19 cellular contexts compared by ENCODE assay signal in genomic region chr10:85311599-85312337, GRCh38.
"Had no signal": no experiment of that assay in that cellular context is flagged by ENCODE, and none has a peak within 500 bp of the region (broad histone marks: within the 10 kb centered on the region; RNA-seq: fewer than 3 reads in every experiment).

No MANE protein-coding gene starts in this region.

- H3K4me3 ChIP-seq: heart right ventricle, mucosa of descending colon, right atrium auricular region, sigmoid colon, skin epidermis, testis, transverse colon had no signal

- H3K27me3 ChIP-seq: heart right ventricle, neutrophil, right atrium auricular region, sigmoid colon, testis, transverse colon had no signal

- H3K27me3 Mint-ChIP-seq: naive thymus-derived CD8-positive, alpha-beta T cell; stimulated activated naive B cell treated with anti-CD40 and anti-IgM and Interleukin-4, amounts not matched to agents 10 μg/mL and 1 μg/mL and 100 μg/mL, for 72 hours; stimulated activated naive CD8-positive, alpha-beta T cell treated with anti-CD3 and anti-CD28 coated beads, Interleukin-15, amount 100 ng/mL, for 72 hours had no signal

- H3K36me3 Mint-ChIP-seq: naive thymus-derived CD8-positive, alpha-beta T cell; stimulated activated naive B cell treated with anti-CD40 and anti-IgM and Interleukin-4, amounts not matched to agents 10 μg/mL and 1 μg/mL and 100 μg/mL, for 72 hours had no signal

- ATAC-seq: esophagus mucosa; heart right ventricle; left lobe of liver; mucosa of descending colon; naive thymus-derived CD8-positive, alpha-beta T cell; stimulated activated naive B cell treated with anti-CD40 and anti-IgM and Interleukin-4, amounts not matched to agents 10 μg/mL and 1 μg/mL and 100 μg/mL, for 72 hours; stimulated activated naive CD8-positive, alpha-beta T cell treated with anti-CD3 and anti-CD28 coated beads, Interleukin-15, amount 100 ng/mL, for 72 hours had no signal

- DNase-seq: effector memory CD4-positive, alpha-beta T cell; heart right ventricle; hypothalamus; islet precursor cell; mucosa of descending colon; naive thymus-derived CD8-positive, alpha-beta T cell; posterior cingulate gyrus; sigmoid colon; stimulated activated CD4-positive, alpha-beta T cell treated with anti-CD3 and anti-CD28 coated beads, Interleukin-2, amount 100 ng/mL, for 24 hours; stimulated activated CD4-positive, alpha-beta T cell treated with anti-CD3 and anti-CD28 coated beads, Interleukin-4, amount 100 ng/mL, for 4 hours; stimulated activated naive B cell treated with anti-CD40 and anti-IgM and Interleukin-4, amounts not matched to agents 10 μg/mL and 1 μg/mL and 100 μg/mL, for 72 hours; stimulated activated naive CD8-positive, alpha-beta T cell treated with anti-CD3 and anti-CD28 coated beads, Interleukin-15, amount 100 ng/mL, for 72 hours; testis; transverse colon had no signal

- H3K9me3 ChIP-seq: heart right ventricle, mucosa of descending colon, neutrophil, right atrium auricular region, sigmoid colon, testis, transverse colon had no signal

- H3K4me1 ChIP-seq: heart right ventricle, right atrium auricular region, sigmoid colon, testis, transverse colon had no signal

- H3K4me3 Mint-ChIP-seq: naive thymus-derived CD8-positive, alpha-beta T cell; stimulated activated naive B cell treated with anti-CD40 and anti-IgM and Interleukin-4, amounts not matched to agents 10 μg/mL and 1 μg/mL and 100 μg/mL, for 72 hours; stimulated activated naive CD8-positive, alpha-beta T cell treated with anti-CD3 and anti-CD28 coated beads, Interleukin-15, amount 100 ng/mL, for 72 hours had no signal

- H3K4me1 Mint-ChIP-seq: naive thymus-derived CD8-positive, alpha-beta T cell; stimulated activated naive B cell treated with anti-CD40 and anti-IgM and Interleukin-4, amounts not matched to agents 10 μg/mL and 1 μg/mL and 100 μg/mL, for 72 hours; stimulated activated naive CD8-positive, alpha-beta T cell treated with anti-CD3 and anti-CD28 coated beads, Interleukin-15, amount 100 ng/mL, for 72 hours had no signal

- H3K27ac Mint-ChIP-seq: naive thymus-derived CD8-positive, alpha-beta T cell; stimulated activated naive B cell treated with anti-CD40 and anti-IgM and Interleukin-4, amounts not matched to agents 10 μg/mL and 1 μg/mL and 100 μg/mL, for 72 hours; stimulated activated naive CD8-positive, alpha-beta T cell treated with anti-CD3 and anti-CD28 coated beads, Interleukin-15, amount 100 ng/mL, for 72 hours had no signal

- H3K27ac ChIP-seq: heart right ventricle, neutrophil, right atrium auricular region, sigmoid colon, skin epidermis, testis, transverse colon had no signal

- H3K36me3 ChIP-seq: heart right ventricle, neutrophil, right atrium auricular region, sigmoid colon, transverse colon had no signal
